ENCODE assay signal across 7 cellular contexts in the genomic region with DNA sequence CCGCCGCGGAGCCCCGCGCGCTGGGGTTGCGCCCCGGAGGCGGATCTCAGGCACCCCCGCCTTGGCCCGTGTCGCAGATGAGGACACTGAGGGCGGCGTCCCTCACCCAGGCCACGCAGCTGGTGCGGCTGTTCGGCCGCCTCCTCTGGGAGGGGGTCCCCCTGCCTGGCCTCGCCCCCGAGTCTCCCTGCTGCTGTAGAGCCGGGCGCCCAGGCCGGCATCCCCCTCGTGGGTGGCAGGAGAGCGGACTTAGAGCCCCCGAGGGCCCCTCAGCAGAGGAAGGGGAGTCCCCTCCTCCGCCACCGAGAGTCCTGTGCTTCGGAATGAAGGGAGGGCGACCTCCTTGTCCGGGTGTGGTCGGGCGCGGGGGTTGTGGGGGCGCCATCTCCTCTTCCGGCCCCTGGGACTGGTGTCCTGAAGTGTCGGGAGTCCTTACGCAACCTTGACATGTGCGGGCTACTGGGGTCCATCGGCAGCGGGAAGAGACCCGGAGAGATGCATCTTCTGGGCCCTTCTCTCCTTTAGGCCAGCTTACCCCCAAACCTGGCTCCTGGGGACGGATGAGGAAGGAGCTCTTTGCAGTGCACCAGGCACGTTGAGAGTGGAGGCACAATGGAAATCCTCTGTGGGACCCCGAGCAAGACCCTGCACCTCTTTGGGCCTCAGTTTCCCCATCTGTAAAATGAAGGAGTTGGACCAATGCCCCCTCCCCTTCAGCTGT. TPM values are rescaled to one million over a fixed set of nuclear protein-coding genes. Genes with fewer than 3 reads are reported as not detected.
DNase-seq lines count a peak whose midpoint lies in the region; ATAC-seq, FAIRE-seq and TF ChIP-seq lines count a peak whose summit lies in the region.

No MANE protein-coding gene starts in this region.

- ATAC-seq in GM18498 (IDR thresholded peaks at IDR 0.05; ENCODE audit: unreplicated experiment) = peak; percentile 22
- peak; percentile 58 to 61 for ATAC-seq in activated naive CD4-positive, alpha-beta T cell treated with anti-CD3 and anti-CD28 coated beads, Interleukin-2, amount 50 U/mL, for 72 hours

- H3K4me3 ChIP-seq in LNCaP clone FGC (ENCODE audit: low read depth, low read length) = peak overlapping the region; percentile 59
- H3K4me3 ChIP-seq in iPS-11a (ENCODE audit: low read depth, low read length) = peak overlapping the region; percentile 45
- peak overlapping the region; percentile 52 to 80 for H3K4me3 ChIP-seq in small intestine (ENCODE audit: low read depth in 1 of 2, low read length in 2 of 2)

- WGBS in small intestine, 3 donors = 1 to 2% (median 1%) methylated on average over 33 to 45 of the region's 45 CpGs

- no peak overlapping the region for H3K27ac Mint-ChIP-seq in activated naive CD4-positive, alpha-beta T cell treated with anti-CD3 and anti-CD28 coated beads, Interleukin-2, amount 50 U/mL, for 72 hours

- H3K27me3 ChIP-seq in small intestine (ENCODE audit: control insufficient read depth in 2 of 2, insufficient read depth in 2 of 2, low read length in 2 of 2) = peaks cover 0 to 2% of the 10 kb centered on the region in 2 donors

- no peak for FAIRE-seq in small intestine (lab: Jason Lieb, UNC)

- H3K9me3 ChIP-seq in small intestine (ENCODE audit: control insufficient read depth, low read depth) = no peaks in the 10 kb centered on the region

- DNase-seq in LNCaP clone FGC (ENCODE audit: low read depth) = no peak
- DNase-seq in activated naive CD4-positive, alpha-beta T cell treated with anti-CD3 and anti-CD28 coated beads, Interleukin-2, amount 50 U/mL, for 72 hours (ENCODE audit: low spot score in 2 of 2) = peak in 1 of 2 donors; percentile 65
- peak; percentile 25 for DNase-seq in small intestine
- DNase-seq in hippocampal formation (lab: John Stamatoyannopoulos, UW) = no peak
- DNase-seq in stimulated activated CD4-positive, alpha-beta T cell treated with anti-CD3 and anti-CD28 coated beads, Interleukin-4, amount 100 ng/mL, for 1 hour = no peak

- H3K4me1 ChIP-seq in small intestine (ENCODE audit: control insufficient read depth in 2 of 2, insufficient read depth in 1 of 2, low read depth in 1 of 2, low read length in 1 of 2) = no peaks in the 10 kb centered on the region

- H3K27ac ChIP-seq in small intestine (ENCODE audit: low read depth in 1 of 2, low read length in 1 of 2) = peak overlapping the region in 1 of 2 donors; percentile 22

- H3K36me3 ChIP-seq in small intestine (ENCODE audit: control insufficient read depth in 2 of 2, insufficient read depth in 2 of 2, low read length in 2 of 2) = no peaks in the 10 kb centered on the region

- H3K36me3 Mint-ChIP-seq in activated naive CD4-positive, alpha-beta T cell treated with anti-CD3 and anti-CD28 coated beads, Interleukin-2, amount 50 U/mL, for 72 hours = no peaks in the 10 kb centered on the region

- H3K9me3 Mint-ChIP-seq in activated naive CD4-positive, alpha-beta T cell treated with anti-CD3 and anti-CD28 coated beads, Interleukin-2, amount 50 U/mL, for 72 hours = no peaks in the 10 kb centered on the region

- TF ChIP-seq CTCF in LNCaP clone FGC (IDR thresholded peaks at IDR 0.05; ENCODE audit: control insufficient read depth, extremely low read depth, insufficient read depth) = no peak

RNA-seq across cellular contexts. Expression of a gene that starts 11.7 kb away (rescaled TPM):
- 10 to 100 TPM; 68.8 to 84.8 TPM for total RNA-seq in activated naive CD4-positive, alpha-beta T cell treated with anti-CD3 and anti-CD28 coated beads, Interleukin-2, amount 50 U/mL, for 72 hours
- polyA plus RNA-seq in small intestine = 10 to 100 TPM in 2 of 3 donors, 1 to 10 TPM in 1; 6.0 to 18.8 (median 11.1) TPM

RNA-seq across cellular contexts. Expression of a gene that starts 17.5 kb away (rescaled TPM):
- not detected for total RNA-seq in activated naive CD4-positive, alpha-beta T cell treated with anti-CD3 and anti-CD28 coated beads, Interleukin-2, amount 50 U/mL, for 72 hours
- polyA plus RNA-seq in small intestine = under 1 TPM in 2 of 3 donors, not detected in 1; 0.09 to 0.22 TPM
